Comparison of ENCODE assay signal across 18 cellular contexts in genomic region chr17:78864117-78864516, GRCh38. TPM values are rescaled to one million over a fixed set of nuclear protein-coding genes. Genes with fewer than 3 reads are reported as not detected.
A peak's percentile ranks its signal among the peaks of the same experiment; 100 is the strongest.
DNase-seq lines count a peak whose midpoint lies in the region; ATAC-seq and TF ChIP-seq lines count a peak whose summit lies in the region.
"Had no signal": no experiment of that assay in that cellular context is flagged by ENCODE, and none has a peak within 500 bp of the region (broad histone marks: within the 10 kb centered on the region; RNA-seq: fewer than 3 reads in every experiment).

No MANE protein-coding gene starts in this region.

- H3K27me3 Mint-ChIP-seq in CD14-positive monocyte (ENCODE audit: low read depth in 3 of 3) = peaks cover 0 to 1% (median 0%) of the 10 kb centered on the region in 3 donors

- TF ChIP-seq EP300 in gastroesophageal sphincter (IDR thresholded peaks at IDR 0.05) = no peak

- ATAC-seq in gastroesophageal sphincter (no peak), thoracic aorta (ENCODE audit: insufficient number of reproducible peaks, low FRiP score, low read depth) (no peak)
- ATAC-seq: GM23338, HCT116 had no signal

- no peak for TF ChIP-seq POLR2A in gastroesophageal sphincter (IDR thresholded peaks at IDR 0.05)

- H3K27me3 ChIP-seq in ascending aorta (no peaks in the 10 kb centered on the region), gastroesophageal sphincter (no peaks in the 10 kb centered on the region), thoracic aorta (replicated peaks; ENCODE audit: insufficient read depth) (no peaks in the 10 kb centered on the region)
- H3K27me3 ChIP-seq: SJSA1 had no signal

- H3K27ac Mint-ChIP-seq in CD14-positive monocyte = peak overlapping the region; percentile 63 to 88 (median 79)
- H3K27ac Mint-ChIP-seq: B cell, GM23338 had no signal

- 58% methylated on average over 1 of the region's 1 CpG; no CpG with 5 or more reads in 1 of the 2 donors for WGBS in gastroesophageal sphincter (ENCODE audit: low coverage in 1 of 2), 2 donors

- H3K4me1 ChIP-seq in ascending aorta (peaks cover 5 to 39% of the 10 kb centered on the region in 2 donors), gastroesophageal sphincter (peaks cover 0 to 70% (median 16%) of the 10 kb centered on the region in 3 donors), thoracic aorta (ENCODE audit: control insufficient read depth in 1 of 2, low read depth in 2 of 2) (peaks cover 16 to 34% of the 10 kb centered on the region in 2 donors)

- intact Hi-C loops in CD14-positive monocyte (cut with micrococcal nuclease) = loop anchor here (5.0 kb wide), 2 partner anchors 58 to 123 kb away; no protein-coding TSS in a partner anchor
- intact Hi-C loops in ascending aorta (cut with DNase I) = no loop called here

- peaks cover 44 to 65% of the 10 kb centered on the region in 2 donors for H3K36me3 Mint-ChIP-seq in CD14-positive monocyte
- H3K36me3 Mint-ChIP-seq: CD4-positive, CD25-positive, alpha-beta regulatory T cell had no signal

- H3K4me3 ChIP-seq in ascending aorta (no peak overlapping the region), gastroesophageal sphincter (no peak overlapping the region), thoracic aorta (no peak overlapping the region)
- H3K4me3 ChIP-seq: GM23338, SJSA1 had no signal

- H3K9me3 ChIP-seq in ascending aorta = no peaks in the 10 kb centered on the region
- no peaks in the 10 kb centered on the region for H3K9me3 ChIP-seq in gastroesophageal sphincter
- H3K9me3 ChIP-seq in thoracic aorta = no peaks in the 10 kb centered on the region
- H3K9me3 ChIP-seq: SJSA1 had no signal

- H3K9me3 Mint-ChIP-seq in CD14-positive monocyte = no peaks in the 10 kb centered on the region
- H3K9me3 Mint-ChIP-seq: CD4-positive, CD25-positive, alpha-beta regulatory T cell; GM23338 had no signal

- H3K36me3 ChIP-seq in ascending aorta (peaks cover 23 to 29% of the 10 kb centered on the region in 2 donors), gastroesophageal sphincter (peaks cover 0 to 48% of the 10 kb centered on the region in 2 donors), thoracic aorta (peaks cover 10% of the 10 kb centered on the region)

- TF ChIP-seq CTCF in CD14-positive monocyte (IDR thresholded peaks at IDR 0.05) (no peak), ascending aorta (IDR thresholded peaks at IDR 0.05) (no peak), gastroesophageal sphincter (IDR thresholded peaks at IDR 0.05) (no peak), thoracic aorta (IDR thresholded peaks at IDR 0.05) (no peak)

- DNase-seq in CD14-positive monocyte (ENCODE audit: low spot score) (no peak), ascending aorta (ENCODE audit: low spot score in 2 of 2) (no peak), thoracic aorta (ENCODE audit: low spot score) (no peak), hepatic stellate cell (ENCODE audit: low spot score) (no peak), GM19240 (ENCODE audit: insufficient read length, low spot score) (no peak), OCI-M2 (lab: John Stamatoyannopoulos, UW; ENCODE audit: unreplicated experiment) (no peak)
- DNase-seq: CD4-positive, CD25-positive, alpha-beta regulatory T cell; COR-L47; GDM1; NCI-H1417 treated with DMSO at 0.1 percent for 48 hours; NCI-H187 treated with DMSO at 0.1 percent for 48 hours; NCI-H526 had no signal

- no peak overlapping the region for H3K4me3 Mint-ChIP-seq in CD14-positive monocyte
- H3K4me3 Mint-ChIP-seq: B cell; CD4-positive, CD25-positive, alpha-beta regulatory T cell; GM23338 had no signal

- H3K4me1 Mint-ChIP-seq in CD14-positive monocyte = peaks cover 52% of the 10 kb centered on the region
- H3K4me1 Mint-ChIP-seq: B cell had no signal

- H3K27ac ChIP-seq in ascending aorta = peak overlapping the region; percentile 81 to 88
- peak overlapping the region in 3 of 4 donors; percentile 78 to 86 (median 85) for H3K27ac ChIP-seq in gastroesophageal sphincter
- H3K27ac ChIP-seq in thoracic aorta = peak overlapping the region; percentile 37 to 87
- H3K27ac ChIP-seq: KMS-11, SJSA1 had no signal

RNA-seq across cellular contexts. Expression of gene USP36, which starts 23.5 kb away (rescaled TPM):
- polyA plus RNA-seq in CD14-positive monocyte = 1 to 10 TPM; 4.4 to 6.1 TPM
- total RNA-seq in ascending aorta (111 TPM), gastroesophageal sphincter (10 to 100 TPM; 26.6 to 44.0 (median 34.6) TPM), thoracic aorta (10 to 100 TPM; 40.3 to 95.9 TPM)

RNA-seq across cellular contexts. Expression of gene CEP295NL, which starts 38.9 kb away (rescaled TPM):
- polyA plus RNA-seq in CD14-positive monocyte = under 1 TPM in 1 of 2 donors, not detected in 1; 0.38 TPM
- 10.7 TPM for total RNA-seq in ascending aorta
- total RNA-seq in gastroesophageal sphincter = 1 to 10 TPM; 1.6 to 9.0 (median 3.8) TPM
- 10 to 100 TPM in 1 of 2 donors, 1 to 10 TPM in 1; 6.8 to 13.0 TPM for total RNA-seq in thoracic aorta
- polyA plus RNA-seq: GM23338 had no signal
